Comparison of ENCODE assay signal across 12 cellular contexts in genomic region chr12:88644946-88645702, GRCh38.
"Had no signal": no experiment of that assay in that cellular context is flagged by ENCODE, and none has a peak within 500 bp of the region (broad histone marks: within the 10 kb centered on the region; RNA-seq: fewer than 3 reads in every experiment).

No MANE protein-coding gene starts in this region.

- ATAC-seq: activated CD4-positive, alpha-beta T cell treated with anti-CD3 and anti-CD28 coated beads for 36 hours; mucosa of descending colon; stimulated activated naive CD8-positive, alpha-beta T cell treated with anti-CD3 and anti-CD28 coated beads, Interleukin-15, amount 100 ng/mL, for 72 hours; WTC11 had no signal

- DNase-seq: activated CD4-positive, alpha-beta T cell treated with anti-CD3 and anti-CD28 coated beads for 36 hours; activated CD4-positive, alpha-beta T cell treated with anti-CD3 and anti-CD28 coated beads, Interleukin-2, amount 50 U/mL, for 48 hours; activated gamma-delta T cell; adrenal gland; effector memory CD4-positive, alpha-beta T cell; mesenchymal stem cell; mucosa of descending colon; naive B cell; stimulated activated CD4-positive, alpha-beta T cell treated with anti-CD3 and anti-CD28 coated beads, Interleukin-2, amount 100 ng/mL, for 24 hours; stimulated activated naive CD8-positive, alpha-beta T cell treated with anti-CD3 and anti-CD28 coated beads, Interleukin-15, amount 100 ng/mL, for 72 hours; transverse colon had no signal
